8 cellular contexts compared by ENCODE assay signal in the genomic region with DNA sequence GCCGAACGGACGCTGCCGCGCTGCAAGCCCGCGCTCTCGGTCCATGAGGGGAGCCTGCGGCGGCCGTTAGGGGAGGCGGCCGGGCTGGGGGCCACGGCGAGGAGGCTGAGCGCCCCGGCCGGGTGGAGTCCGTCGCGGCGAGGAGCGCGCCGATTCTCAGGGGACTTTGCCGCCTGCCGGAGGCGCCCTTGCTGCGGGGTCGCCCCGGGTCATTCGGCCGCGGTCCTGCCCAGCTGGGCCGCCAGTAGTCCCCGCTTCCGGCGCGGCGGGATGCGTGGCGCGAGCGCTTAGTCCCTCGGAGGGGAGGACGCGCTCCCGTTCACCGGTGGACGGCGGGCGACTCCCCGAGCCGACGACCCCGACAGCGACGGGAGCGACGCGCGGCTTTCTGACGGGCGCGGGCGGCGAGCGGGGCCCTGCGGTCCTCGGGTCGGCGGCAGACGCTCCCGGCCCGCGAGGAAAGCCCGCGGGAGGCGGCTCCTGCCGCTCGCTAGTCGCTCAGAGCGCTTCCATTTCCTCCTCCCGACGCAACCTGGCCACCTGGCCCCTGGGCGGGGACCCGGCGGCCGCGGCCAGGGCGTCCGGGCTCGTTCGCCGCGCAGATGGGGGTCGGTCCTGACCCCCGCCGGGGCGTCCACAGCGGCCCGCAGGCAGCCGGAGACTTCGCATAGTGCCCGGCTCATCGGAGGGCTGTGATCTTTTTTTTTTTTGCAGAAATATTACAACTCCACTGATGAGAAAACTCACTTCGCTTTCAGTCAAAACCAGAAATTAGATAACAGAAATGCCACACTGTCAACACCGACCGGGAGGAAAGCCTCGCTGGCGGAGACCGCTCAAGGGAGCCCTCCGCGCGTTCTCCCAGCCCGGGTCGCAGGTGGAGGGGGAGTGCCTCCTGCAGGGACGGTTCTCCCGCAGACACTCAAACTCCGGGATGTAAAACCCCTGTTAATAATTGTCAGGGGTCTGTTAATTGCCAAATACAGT. TPM values are rescaled to one million over a fixed set of nuclear protein-coding genes. Genes with fewer than 3 reads are reported as not detected.
DNase-seq lines count a peak whose midpoint lies in the region; ATAC-seq, FAIRE-seq and TF ChIP-seq lines count a peak whose summit lies in the region.

No MANE protein-coding gene starts in this region.

- peak overlapping the region; percentile 87 for H3K4me2 ChIP-seq in A549

- TF ChIP-seq CTCF in A549 (IDR thresholded peaks at IDR 0.05) (no peak), GM12875 (IDR thresholded peaks at IDR 0.05; ENCODE audit: borderline replicate concordance, insufficient read depth, low read depth, low read length) (0 out of 2 replicates have a peak, but pooled peaks have one; percentile 11)

- H3K27me3 Mint-ChIP-seq in naive thymus-derived CD8-positive, alpha-beta T cell, result peaks cover 0 to 4% (median 0%) of the 10 kb centered on the region in 5 donors

- peak overlapping the region; percentile 92 to 100 (median 94) for H3K27ac Mint-ChIP-seq in naive thymus-derived CD8-positive, alpha-beta T cell

- TF ChIP-seq EP300 in A549 (IDR thresholded peaks at IDR 0.05), result no peak

- ATAC-seq in A549 (peak; percentile 34 to 54), HG02623 (IDR thresholded peaks at IDR 0.05; ENCODE audit: unreplicated experiment) (peak; percentile 1), esophagus mucosa (peak; percentile 11)
- peak; percentile 13 to 31 for ATAC-seq in naive thymus-derived CD8-positive, alpha-beta T cell

- H3K4me1 ChIP-seq in A549, result peaks cover 9% of the 10 kb centered on the region; the same call in 2 of the 3 replicates

- TF ChIP-seq RAD21 in A549 (conservative IDR thresholded peaks at IDR 0.05 in 1 of 2, IDR thresholded peaks at IDR 0.05 in 1 of 2), result no peak

- DNase-seq in A549 (ENCODE audit: low read depth in 1 of 2, low spot score in 1 of 2), result peak in 1 of 2 experiments; percentile 7
- peak; percentile 47 for DNase-seq in NCI-H1105 treated with DMSO at 0.1 percent for 48 hours (lab: John Stamatoyannopoulos, UW)
- DNase-seq in activated CD4-positive, alpha-beta T cell treated with anti-CD3 and anti-CD28 coated beads, Interleukin-2, amount 50 U/mL, for 48 hours, result peak; percentile 26 to 44
- peak; percentile 5 to 68 (median 28) for DNase-seq in naive thymus-derived CD8-positive, alpha-beta T cell
- DNase-seq in Ammon's horn (ENCODE audit: low spot score), result no peak

- no peak for FAIRE-seq in A549 (lab: Jason Lieb, UNC)

- peaks cover 0 to 4% (median 0%) of the 10 kb centered on the region in 9 donors for H3K9me3 Mint-ChIP-seq in naive thymus-derived CD8-positive, alpha-beta T cell

- WGBS in A549 (ENCODE audit: missing lambda C conversion rate), result 6% methylated on average over 17 of the region's 120 CpGs

- peak overlapping the region; percentile 81 to 99 (median 92) for H3K4me3 Mint-ChIP-seq in naive thymus-derived CD8-positive, alpha-beta T cell

- H3K4me1 Mint-ChIP-seq in naive thymus-derived CD8-positive, alpha-beta T cell, result peaks cover 25 to 35% (median 32%) of the 10 kb centered on the region in 4 donors

- POLR2A ChIA-PET in A549 (lab: Yijun Ruan, JAX), result no interaction called here
- POLR2A ChIA-PET in naive thymus-derived CD8-positive, alpha-beta T cell (lab: Charles Lee), result interaction anchor here (0.6 to 8.0 kb wide), 15 partner anchors 8 to 392 kb away, joined by 3 to 209 read pairs (median 4); no protein-coding TSS in a partner anchor

- H3K4me3 ChIP-seq in A549 (peak overlapping the region; percentile 93), GM12875 (ENCODE audit: low read depth, low read length) (peak overlapping the region; percentile 95)

- H3K36me3 Mint-ChIP-seq in naive thymus-derived CD8-positive, alpha-beta T cell, result peaks cover 0 to 12% (median 0%) of the 10 kb centered on the region in 3 donors

- peak overlapping the region; percentile 97 to 98 for H3K27ac ChIP-seq in A549

- TF ChIP-seq POLR2A in A549 (IDR thresholded peaks at IDR 0.05; ENCODE audit: low read length), result peak; percentile 65

- CTCF ChIA-PET in A549 (lab: Yijun Ruan, JAX), result interaction anchor here (1.1 kb wide), 1 partner anchor 97 kb away, joined by 4 read pairs; no protein-coding TSS in a partner anchor

- no peaks in the 10 kb centered on the region for H3K9me3 ChIP-seq in A549

TF ChIP-seq in A549, 52 proteins besides CTCF, POLR2A, EP300 and RAD21:
- TF ChIP-seq, protein P1, sequence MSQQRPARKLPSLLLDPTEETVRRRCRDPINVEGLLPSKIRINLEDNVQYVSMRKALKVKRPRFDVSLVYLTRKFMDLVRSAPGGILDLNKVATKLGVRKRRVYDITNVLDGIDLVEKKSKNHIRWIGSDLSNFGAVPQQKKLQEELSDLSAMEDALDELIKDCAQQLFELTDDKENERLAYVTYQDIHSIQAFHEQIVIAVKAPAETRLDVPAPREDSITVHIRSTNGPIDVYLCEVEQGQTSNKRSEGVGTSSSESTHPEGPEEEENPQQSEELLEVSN (IDR thresholded peaks at IDR 0.05; ENCODE audit: borderline replicate concordance, low read depth), result 0 out of 2 replicates have a peak, but pooled peaks have one; percentile 15
- TF ChIP-seq HOXB5 (CRISPR knock-in tag; IDR thresholded peaks at IDR 0.05) (no peak), SMC3 (IDR thresholded peaks at IDR 0.05) (peak; percentile 7; the same call in 1 of the 3 replicates), BHLHE40 (IDR thresholded peaks at IDR 0.05; ENCODE audit: low read depth, low read length) (no peak), PHF8 (IDR thresholded peaks at IDR 0.05; ENCODE audit: borderline replicate concordance, low read depth) (peak; percentile 35; the same call in 1 of the 2 replicates), POLR2AphosphoS2 (conservative IDR thresholded peaks at IDR 0.05; ENCODE audit: low read length) (no peak), JUN (IDR thresholded peaks at IDR 0.05) (peak in 1 of 2 experiments; percentile 14; a peak in 1 of 5 replicates)
- TF ChIP-seq, protein P2, sequence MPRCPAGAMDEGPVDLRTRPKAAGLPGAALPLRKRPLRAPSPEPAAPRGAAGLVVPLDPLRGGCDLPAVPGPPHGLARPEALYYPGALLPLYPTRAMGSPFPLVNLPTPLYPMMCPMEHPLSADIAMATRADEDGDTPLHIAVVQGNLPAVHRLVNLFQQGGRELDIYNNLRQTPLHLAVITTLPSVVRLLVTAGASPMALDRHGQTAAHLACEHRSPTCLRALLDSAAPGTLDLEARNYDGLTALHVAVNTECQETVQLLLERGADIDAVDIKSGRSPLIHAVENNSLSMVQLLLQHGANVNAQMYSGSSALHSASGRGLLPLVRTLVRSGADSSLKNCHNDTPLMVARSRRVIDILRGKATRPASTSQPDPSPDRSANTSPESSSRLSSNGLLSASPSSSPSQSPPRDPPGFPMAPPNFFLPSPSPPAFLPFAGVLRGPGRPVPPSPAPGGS (IDR thresholded peaks at IDR 0.05), result 0 out of 3 replicates have a peak, but pooled peaks have one; percentile 39
TF ChIP-seq in A549: peak in this region for 5.

RNA-seq across cellular contexts. Expression of a gene that starts 0.6 kb away (rescaled TPM):
- polyA plus RNA-seq in A549 (2011; rRNA removed), result 12.4 and 13.1 TPM in 2 replicates
- polyA plus RNA-seq in A549 (2012; cell fraction: cytosol; rRNA removed), result 2.9 and 3.1 TPM in 2 replicates
- 1.7 and 2.3 TPM in 2 replicates for polyA plus RNA-seq in A549 (2012; cell fraction: nucleus; rRNA removed)
- 5.4 to 5.7 TPM (median 5.4 TPM) in 3 replicates for polyA plus RNA-seq in A549 (2017; fragmentation: RNase III; extraction: RNeasy Plus Mini Kit Qiagen cat#74134 plus additional on column Dnase treatment)
- polyA minus RNA-seq in A549 (2011; rRNA and poly(A)+ RNA removed), result 24.2 and 30.9 TPM in 2 replicates
- 8.7 TPM for total RNA-seq in esophagus mucosa
- 10 to 100 TPM; 29.4 to 33.3 TPM for total RNA-seq in naive thymus-derived CD8-positive, alpha-beta T cell
- polyA plus RNA-seq in naive thymus-derived CD8-positive, alpha-beta T cell, result 1 to 10 TPM; 4.2 to 6.3 (median 4.7) TPM

RNA-seq across cellular contexts. Expression of a gene that starts 57.0 kb away (rescaled TPM):
- 13.5 and 17.4 TPM in 2 replicates for polyA plus RNA-seq in A549 (2011; rRNA removed)
- 7.4 and 8.4 TPM in 2 replicates for polyA plus RNA-seq in A549 (2012; cell fraction: cytosol; rRNA removed)
- 11.6 and 13.8 TPM in 2 replicates for polyA plus RNA-seq in A549 (2012; cell fraction: nucleus; rRNA removed)
- polyA plus RNA-seq in A549 (2017; fragmentation: RNase III; extraction: RNeasy Plus Mini Kit Qiagen cat#74134 plus additional on column Dnase treatment), result 6.9 to 7.1 TPM (median 7.0 TPM) in 3 replicates
- polyA minus RNA-seq in A549 (2011; rRNA and poly(A)+ RNA removed), result 39.0 and 49.5 TPM in 2 replicates
- total RNA-seq in esophagus mucosa, result 11.4 TPM
- 10 to 100 TPM; 13.0 to 14.6 TPM for total RNA-seq in naive thymus-derived CD8-positive, alpha-beta T cell
- polyA plus RNA-seq in naive thymus-derived CD8-positive, alpha-beta T cell, result 1 to 10 TPM; 2.4 to 3.7 (median 2.8) TPM
